ENCODE assay signal across 10 cellular contexts in genomic region chr6:31441368-31442267, GRCh38. TPM values are rescaled to one million over a fixed set of nuclear protein-coding genes. Genes with fewer than 3 reads are reported as not detected.
DNase-seq lines count a peak whose midpoint lies in the region; ATAC-seq, FAIRE-seq and TF ChIP-seq lines count a peak whose summit lies in the region.
"Had no signal": no experiment of that assay in that cellular context is flagged by ENCODE, and none has a peak within 500 bp of the region (broad histone marks: within the 10 kb centered on the region; RNA-seq: fewer than 3 reads in every experiment).

No MANE protein-coding gene starts in this region.

- no peaks in the 10 kb centered on the region for H3K4me1 ChIP-seq in kidney (ENCODE audit: control insufficient read depth in 1 of 2, insufficient read depth in 1 of 2, low read depth in 1 of 2, low read length in 2 of 2)

- H3K27ac ChIP-seq in caudate nucleus (ENCODE audit: low read depth, low read length) (no peak overlapping the region), kidney (ENCODE audit: low read depth in 2 of 2, low read length in 2 of 2) (no peak overlapping the region)

- intact Hi-C loops in kidney (cut with DNase I), result loop anchor here (5.0 kb wide), 1 partner anchor 49 kb away; no protein-coding TSS in a partner anchor

- no peak overlapping the region for H3K4me3 ChIP-seq in Jurkat, Clone E6-1 (ENCODE audit: low read length)
- H3K4me3 ChIP-seq in kidney (ENCODE audit: low read length in 2 of 2), result peak overlapping the region in 1 of 2 donors; percentile 13

- no peak overlapping the region for H3K9ac ChIP-seq in kidney (ENCODE audit: low read length in 2 of 2)

- no peak for ATAC-seq in HG03378 (IDR thresholded peaks at IDR 0.05; ENCODE audit: unreplicated experiment)

- TF ChIP-seq CTCF in kidney (IDR thresholded peaks at IDR 0.05; ENCODE audit: borderline replicate concordance, extremely low read depth, insufficient read depth), result peak; percentile 69

- DNase-seq in DMS79 treated with DMSO at 0.1 percent for 48 hours (lab: John Stamatoyannopoulos, UW) (peak; percentile 29), DMS79 (lab: John Stamatoyannopoulos, UW) (no peak), UCSD-AML1 (lab: John Stamatoyannopoulos, UW; ENCODE audit: unreplicated experiment) (peak; percentile 73), caudate nucleus (lab: John Stamatoyannopoulos, UW) (peak in 50 of 61 donors; percentile 3 to 79 (median 30)), kidney (peak; percentile 91)
- peak; percentile 21 for DNase-seq in Jurkat, Clone E6-1 (ENCODE audit: low read depth, low spot score)
- peak; percentile 84 to 86 for DNase-seq in stimulated activated CD4-positive, alpha-beta T cell treated with anti-CD3 and anti-CD28 coated beads, Interleukin-1b, Interleukin-23, amount 100 ng/mL, for 4 hours (ENCODE audit: low read depth in 2 of 2)

- H3K9me3 ChIP-seq in kidney (ENCODE audit: control insufficient read depth in 1 of 2, low read length in 2 of 2), result no peaks in the 10 kb centered on the region

- H3K36me3 ChIP-seq in kidney (ENCODE audit: control insufficient read depth in 1 of 2, insufficient read depth in 2 of 2, low read length in 2 of 2), result no peaks in the 10 kb centered on the region

- no peak for FAIRE-seq in kidney (lab: Jason Lieb, UNC)
- FAIRE-seq: A204.1, islet of Langerhans had no signal

RNA-seq across cellular contexts. Expression of gene MICA, which starts 38.2 kb away (rescaled TPM):
- 8.2 TPM for polyA plus RNA-seq in Jurkat, Clone E6-1 (2012; ENCODE audit: insufficient read depth, insufficient read length)
- total RNA-seq in kidney, result 27.5 TPM
- polyA plus RNA-seq in kidney (ENCODE audit: insufficient read depth, low read depth, low replicate concordance), result 34.7 TPM

RNA-seq across cellular contexts. Expression of gene MICB, which starts 56.3 kb away (rescaled TPM):
- 28.2 TPM for polyA plus RNA-seq in Jurkat, Clone E6-1 (2012; ENCODE audit: insufficient read depth, insufficient read length)
- total RNA-seq in kidney, result 5.7 TPM
- polyA plus RNA-seq in kidney (ENCODE audit: insufficient read depth, low read depth, low replicate concordance), result 1.5 TPM
